8 cellular contexts compared by ENCODE assay signal in the genomic region with DNA sequence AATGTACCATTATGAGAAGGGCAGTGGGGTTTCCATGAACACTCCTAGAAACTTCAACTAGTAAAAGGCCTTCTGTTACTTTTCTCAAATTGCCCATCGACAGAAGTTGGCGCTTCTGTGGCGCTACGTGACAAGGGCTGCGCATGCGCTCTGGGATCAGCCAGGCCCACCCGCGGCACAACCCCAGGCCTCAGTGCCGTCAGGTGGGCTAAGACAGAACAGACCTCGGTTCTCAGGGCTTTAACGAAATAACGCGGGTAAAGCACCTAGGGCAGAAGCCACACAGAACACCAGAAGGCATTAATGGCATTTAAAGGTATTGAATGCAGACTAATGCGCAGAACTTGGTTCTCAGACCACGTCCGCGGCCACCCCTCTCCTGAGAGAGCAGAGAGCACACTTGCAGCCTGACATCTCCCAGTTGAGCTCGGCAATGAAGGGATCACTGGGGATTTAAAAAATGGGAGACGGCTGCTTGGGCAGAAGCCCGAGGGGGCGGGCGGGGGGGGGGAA.
DNase-seq lines count a peak whose midpoint lies in the region; ATAC-seq, FAIRE-seq and TF ChIP-seq lines count a peak whose summit lies in the region.

No MANE protein-coding gene starts in this region.

- H3K4me3 ChIP-seq in CD4-positive, CD25-positive, alpha-beta regulatory T cell (ENCODE audit: low read depth, low read length), result peak overlapping the region; percentile 93
- H3K4me3 ChIP-seq in stomach, result peak overlapping the region; percentile 69 to 71 (median 70)

- TF ChIP-seq CTCF in foreskin keratinocyte (conservative IDR thresholded peaks at IDR 0.05) (no peak), neural crest cell (conservative IDR thresholded peaks at IDR 0.05) (no peak), stomach (IDR thresholded peaks at IDR 0.05) (no peak)

- H3K9me3 Mint-ChIP-seq in CD4-positive, CD25-positive, alpha-beta regulatory T cell, result peaks cover 0 to 7% (median 0%) of the 10 kb centered on the region in 7 donors
- peaks cover 10% of the 10 kb centered on the region for H3K9me3 Mint-ChIP-seq in neural crest cell

- FAIRE-seq in HTR-8/SVneo (lab: Jason Lieb, UNC) (no peak), RCC 7860 (lab: Jason Lieb, UNC) (no peak)

- peak overlapping the region; percentile 98 to 100 (median 99) for H3K27ac Mint-ChIP-seq in CD4-positive, CD25-positive, alpha-beta regulatory T cell
- H3K27ac Mint-ChIP-seq in neural crest cell (ENCODE audit: unreplicated experiment), result peak overlapping the region; percentile 72

- no peaks in the 10 kb centered on the region for H3K27me3 ChIP-seq in CD4-positive, CD25-positive, alpha-beta regulatory T cell (ENCODE audit: control insufficient read depth, insufficient read depth, low read length)
- H3K27me3 ChIP-seq in foreskin keratinocyte, result no peaks in the 10 kb centered on the region
- H3K27me3 ChIP-seq in stomach, result no peaks in the 10 kb centered on the region

- peaks cover 6% of the 10 kb centered on the region for H3K36me3 Mint-ChIP-seq in CD4-positive, CD25-positive, alpha-beta regulatory T cell
- peaks cover 4% of the 10 kb centered on the region for H3K36me3 Mint-ChIP-seq in neural crest cell (ENCODE audit: low read depth)

- no peaks in the 10 kb centered on the region for H3K36me3 ChIP-seq in CD4-positive, CD25-positive, alpha-beta regulatory T cell (ENCODE audit: control insufficient read depth, insufficient read depth, low read length)
- no peaks in the 10 kb centered on the region for H3K36me3 ChIP-seq in stomach

- 0 to 8% (median 0%) methylated on average over 20 to 22 of the region's 22 CpGs for WGBS in stomach, 5 donors

- TF ChIP-seq EP300 in stomach (IDR thresholded peaks at IDR 0.05), result no peak

- peaks cover 30% of the 10 kb centered on the region for H3K27me3 Mint-ChIP-seq in CD4-positive, CD25-positive, alpha-beta regulatory T cell
- peaks cover 17% of the 10 kb centered on the region for H3K27me3 Mint-ChIP-seq in neural crest cell (ENCODE audit: low read depth)

- no peak for TF ChIP-seq POLR2A in stomach (IDR thresholded peaks at IDR 0.05)

- H3K4me1 Mint-ChIP-seq in CD4-positive, CD25-positive, alpha-beta regulatory T cell, result peaks cover 8 to 27% (median 20%) of the 10 kb centered on the region in 4 donors
- peaks cover 10% of the 10 kb centered on the region for H3K4me1 Mint-ChIP-seq in neural crest cell

- peak overlapping the region; percentile 89 for H3K27ac ChIP-seq in CD4-positive, CD25-positive, alpha-beta regulatory T cell (ENCODE audit: insufficient read depth, low read length, poor library complexity, severe bottlenecking)
- H3K27ac ChIP-seq in foreskin keratinocyte (no peak overlapping the region), stomach (peak overlapping the region; percentile 84 to 96 (median 94))

- no peaks in the 10 kb centered on the region for H3K9me3 ChIP-seq in CD4-positive, CD25-positive, alpha-beta regulatory T cell (ENCODE audit: control insufficient read depth in 2 of 2, low read length in 2 of 2)
- H3K9me3 ChIP-seq in stomach, result no peaks in the 10 kb centered on the region

- H3K4me3 Mint-ChIP-seq in CD4-positive, CD25-positive, alpha-beta regulatory T cell, result peak overlapping the region; percentile 95 to 97 (median 97)
- peak overlapping the region; percentile 94 for H3K4me3 Mint-ChIP-seq in neural crest cell

- ATAC-seq in CD4-positive, CD25-positive, alpha-beta regulatory T cell (ENCODE audit: low read depth in 2 of 2), result peak; percentile 20 to 36
- ATAC-seq in GM21360 (IDR thresholded peaks at IDR 0.05; ENCODE audit: unreplicated experiment) (peak; percentile 21), foreskin keratinocyte (peak; percentile 0)

- intact Hi-C loops in stomach (cut with DNase I; ENCODE audit: low total_unique reads), result no loop called here

- peak; percentile 62 to 87 (median 84) for DNase-seq in CD4-positive, CD25-positive, alpha-beta regulatory T cell
- DNase-seq in HTR-8/SVneo (ENCODE audit: insufficient read length, low spot score) (peak; percentile 32), RCC 7860 (ENCODE audit: low spot score) (peak; percentile 5), activated gamma-delta T cell treated with Interleukin-2 at 50 U/mL for 16 hours (peak; percentile 76), foreskin keratinocyte (peak in 1 of 2 donors; percentile 38), neural crest cell (ENCODE audit: low read depth, low spot score) (peak; percentile 69), stomach (peak; percentile 72)

- H3K4me1 ChIP-seq in CD4-positive, CD25-positive, alpha-beta regulatory T cell (ENCODE audit: control insufficient read depth, insufficient read depth, low read length, poor library complexity, severe bottlenecking), result peaks cover 7% of the 10 kb centered on the region
- H3K4me1 ChIP-seq in foreskin keratinocyte (no peaks in the 10 kb centered on the region), stomach (peaks cover 0 to 15% (median 9%) of the 10 kb centered on the region in 4 donors)
